In the genomic region with DNA sequence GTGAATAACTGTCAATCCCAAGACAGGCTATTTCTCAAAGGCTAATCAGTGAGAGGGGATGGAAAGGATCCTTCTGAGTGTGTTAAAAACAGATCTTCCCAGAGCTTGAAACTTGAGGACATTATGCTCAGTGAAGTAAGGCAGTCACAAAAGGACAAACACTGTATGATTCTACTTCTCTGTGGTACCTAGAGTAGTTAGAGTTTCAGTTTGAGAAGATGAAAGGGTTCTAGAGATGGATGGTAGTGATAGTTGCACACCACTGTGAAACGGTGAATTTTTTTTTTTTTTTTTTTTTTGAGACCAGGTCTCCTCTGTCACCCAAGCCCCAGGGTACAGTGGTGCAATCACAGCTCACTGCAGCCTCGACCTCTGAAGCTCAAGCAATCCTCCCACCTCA, we compare ENCODE assay signal across 1 cellular context.
TF ChIP-seq lines count a peak whose summit lies in the region.

No MANE protein-coding gene starts in this region.

TF ChIP-seq in GM12878, 131 proteins besides CTCF, POLR2A, EP300 and RAD21 (continued from another document):
- TF ChIP-seq, protein P1, sequence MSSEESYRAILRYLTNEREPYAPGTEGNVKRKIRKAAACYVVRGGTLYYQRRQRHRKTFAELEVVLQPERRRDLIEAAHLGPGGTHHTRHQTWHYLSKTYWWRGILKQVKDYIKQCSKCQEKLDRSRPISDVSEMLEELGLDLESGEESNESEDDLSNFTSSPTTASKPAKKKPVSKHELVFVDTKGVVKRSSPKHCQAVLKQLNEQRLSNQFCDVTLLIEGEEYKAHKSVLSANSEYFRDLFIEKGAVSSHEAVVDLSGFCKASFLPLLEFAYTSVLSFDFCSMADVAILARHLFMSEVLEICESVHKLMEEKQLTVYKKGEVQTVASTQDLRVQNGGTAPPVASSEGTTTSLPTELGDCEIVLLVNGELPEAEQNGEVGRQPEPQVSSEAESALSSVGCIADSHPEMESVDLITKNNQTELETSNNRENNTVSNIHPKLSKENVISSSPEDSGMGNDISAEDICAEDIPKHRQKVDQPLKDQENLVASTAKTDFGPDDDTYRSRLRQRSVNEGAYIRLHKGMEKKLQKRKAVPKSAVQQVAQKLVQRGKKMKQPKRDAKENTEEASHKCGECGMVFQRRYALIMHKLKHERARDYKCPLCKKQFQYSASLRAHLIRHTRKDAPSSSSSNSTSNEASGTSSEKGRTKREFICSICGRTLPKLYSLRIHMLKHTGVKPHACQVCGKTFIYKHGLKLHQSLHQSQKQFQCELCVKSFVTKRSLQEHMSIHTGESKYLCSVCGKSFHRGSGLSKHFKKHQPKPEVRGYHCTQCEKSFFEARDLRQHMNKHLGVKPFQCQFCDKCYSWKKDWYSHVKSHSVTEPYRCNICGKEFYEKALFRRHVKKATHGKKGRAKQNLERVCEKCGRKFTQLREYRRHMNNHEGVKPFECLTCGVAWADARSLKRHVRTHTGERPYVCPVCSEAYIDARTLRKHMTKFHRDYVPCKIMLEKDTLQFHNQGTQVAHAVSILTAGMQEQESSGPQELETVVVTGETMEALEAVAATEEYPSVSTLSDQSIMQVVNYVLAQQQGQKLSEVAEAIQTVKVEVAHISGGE (CRISPR knock-in tag; IDR thresholded peaks at IDR 0.05), result no peak
- no peak for TF ChIP-seq STAT1 (conservative IDR thresholded peaks at IDR 0.05)
- no peak for TF ChIP-seq ESRRA (IDR thresholded peaks at IDR 0.05; ENCODE audit: low read length)
- no peak for TF ChIP-seq TARDBP (IDR thresholded peaks at IDR 0.05; ENCODE audit: borderline replicate concordance)
- TF ChIP-seq, protein P2, sequence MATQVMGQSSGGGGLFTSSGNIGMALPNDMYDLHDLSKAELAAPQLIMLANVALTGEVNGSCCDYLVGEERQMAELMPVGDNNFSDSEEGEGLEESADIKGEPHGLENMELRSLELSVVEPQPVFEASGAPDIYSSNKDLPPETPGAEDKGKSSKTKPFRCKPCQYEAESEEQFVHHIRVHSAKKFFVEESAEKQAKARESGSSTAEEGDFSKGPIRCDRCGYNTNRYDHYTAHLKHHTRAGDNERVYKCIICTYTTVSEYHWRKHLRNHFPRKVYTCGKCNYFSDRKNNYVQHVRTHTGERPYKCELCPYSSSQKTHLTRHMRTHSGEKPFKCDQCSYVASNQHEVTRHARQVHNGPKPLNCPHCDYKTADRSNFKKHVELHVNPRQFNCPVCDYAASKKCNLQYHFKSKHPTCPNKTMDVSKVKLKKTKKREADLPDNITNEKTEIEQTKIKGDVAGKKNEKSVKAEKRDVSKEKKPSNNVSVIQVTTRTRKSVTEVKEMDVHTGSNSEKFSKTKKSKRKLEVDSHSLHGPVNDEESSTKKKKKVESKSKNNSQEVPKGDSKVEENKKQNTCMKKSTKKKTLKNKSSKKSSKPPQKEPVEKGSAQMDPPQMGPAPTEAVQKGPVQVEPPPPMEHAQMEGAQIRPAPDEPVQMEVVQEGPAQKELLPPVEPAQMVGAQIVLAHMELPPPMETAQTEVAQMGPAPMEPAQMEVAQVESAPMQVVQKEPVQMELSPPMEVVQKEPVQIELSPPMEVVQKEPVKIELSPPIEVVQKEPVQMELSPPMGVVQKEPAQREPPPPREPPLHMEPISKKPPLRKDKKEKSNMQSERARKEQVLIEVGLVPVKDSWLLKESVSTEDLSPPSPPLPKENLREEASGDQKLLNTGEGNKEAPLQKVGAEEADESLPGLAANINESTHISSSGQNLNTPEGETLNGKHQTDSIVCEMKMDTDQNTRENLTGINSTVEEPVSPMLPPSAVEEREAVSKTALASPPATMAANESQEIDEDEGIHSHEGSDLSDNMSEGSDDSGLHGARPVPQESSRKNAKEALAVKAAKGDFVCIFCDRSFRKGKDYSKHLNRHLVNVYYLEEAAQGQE (IDR thresholded peaks at IDR 0.05; ENCODE audit: low read depth, low read length), result no peak
- TF ChIP-seq NFXL1 (IDR thresholded peaks at IDR 0.05; ENCODE audit: borderline replicate concordance), result no peak
- TF ChIP-seq NR2F1 (conservative IDR thresholded peaks at IDR 0.05), result no peak
- TF ChIP-seq TCF12 (IDR thresholded peaks at IDR 0.05; ENCODE audit: low read depth, low read length), result no peak
- no peak for TF ChIP-seq MTA3 (IDR thresholded peaks at IDR 0.05; ENCODE audit: borderline replicate concordance, low read length)
- TF ChIP-seq, protein P3, sequence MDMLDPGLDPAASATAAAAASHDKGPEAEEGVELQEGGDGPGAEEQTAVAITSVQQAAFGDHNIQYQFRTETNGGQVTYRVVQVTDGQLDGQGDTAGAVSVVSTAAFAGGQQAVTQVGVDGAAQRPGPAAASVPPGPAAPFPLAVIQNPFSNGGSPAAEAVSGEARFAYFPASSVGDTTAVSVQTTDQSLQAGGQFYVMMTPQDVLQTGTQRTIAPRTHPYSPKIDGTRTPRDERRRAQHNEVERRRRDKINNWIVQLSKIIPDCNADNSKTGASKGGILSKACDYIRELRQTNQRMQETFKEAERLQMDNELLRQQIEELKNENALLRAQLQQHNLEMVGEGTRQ (IDR thresholded peaks at IDR 0.05; ENCODE audit: borderline replicate concordance, low read depth, low read length), result no peak
- no peak for TF ChIP-seq KLF5 (IDR thresholded peaks at IDR 0.05; ENCODE audit: partially characterized antibody)
- TF ChIP-seq IKZF1 (conservative IDR thresholded peaks at IDR 0.05), result no peak
